8 cellular contexts compared by ENCODE assay signal in genomic region chr5:672329-673139, GRCh38. TPM values are rescaled to one million over a fixed set of nuclear protein-coding genes. Genes with fewer than 3 reads are reported as not detected.
A peak's percentile ranks its signal among the peaks of the same experiment; 100 is the strongest.
DNase-seq lines count a peak whose midpoint lies in the region; ATAC-seq, FAIRE-seq and TF ChIP-seq lines count a peak whose summit lies in the region.

No MANE protein-coding gene starts in this region.

- H4K91ac ChIP-seq in neuronal stem cell (ENCODE audit: low read depth, low read length, poor library complexity), result peak overlapping the region; percentile 99

- peak overlapping the region; percentile 48; the same call in 1 of the 2 replicates for H3K27ac ChIP-seq in HUES6 (ENCODE audit: low read depth, low read length)
- H3K27ac ChIP-seq in foreskin keratinocyte, result peak overlapping the region; percentile 54
- no peak overlapping the region for H3K27ac ChIP-seq in neuronal stem cell (replicated peaks; ENCODE audit: low read length)
- peak overlapping the region; percentile 3 to 64 (median 39) for H3K27ac ChIP-seq in thyroid gland

- no peak overlapping the region for H3K4me3 ChIP-seq in BE2C (ENCODE audit: low read depth, low read length)
- no peak overlapping the region for H3K4me3 ChIP-seq in HUES6 (ENCODE audit: low read depth, low read length)
- no peak overlapping the region for H3K4me3 ChIP-seq in neuronal stem cell (ENCODE audit: low read length in 2 of 2)
- no peak overlapping the region for H3K4me3 ChIP-seq in thyroid gland (replicated peaks in 1 of 3)

- DNase-seq in BE2C (peak; percentile 80), RCC 7860 (ENCODE audit: low spot score) (peak; percentile 80), foreskin keratinocyte (peak; percentile 49 to 72), neuronal stem cell (ENCODE audit: low spot score) (peak; percentile 89), thyroid gland (peak; percentile 85 to 88), GM10248 (ENCODE audit: extremely low spot score) (no peak)
- peak; percentile 77 for DNase-seq in activated naive CD4-positive, alpha-beta T cell treated with Interleukin-2 at 50 U/mL for 16 hours

- peak overlapping the region; percentile 86 for H3K23ac ChIP-seq in neuronal stem cell (ENCODE audit: low read depth, low read length, poor library complexity)

- peak; percentile 74 for ATAC-seq in foreskin keratinocyte

- H4K8ac ChIP-seq in neuronal stem cell (ENCODE audit: low read depth, low read length), result no peak overlapping the region

- H3K79me1 ChIP-seq in neuronal stem cell (ENCODE audit: low read depth, low read length), result no peaks in the 10 kb centered on the region

- no peak for FAIRE-seq in RCC 7860 (lab: Jason Lieb, UNC)

- H2AFZ ChIP-seq in neuronal stem cell (ENCODE audit: low read length), result no peak overlapping the region

- H3K4ac ChIP-seq in neuronal stem cell (ENCODE audit: low read length), result peak overlapping the region; percentile 41

- H3K4me2 ChIP-seq in neuronal stem cell (ENCODE audit: insufficient read depth, low read length, poor library complexity, severe bottlenecking), result peak overlapping the region; percentile 64

- H2BK12ac ChIP-seq in neuronal stem cell (ENCODE audit: low read length), result peak overlapping the region; percentile 41

- intact Hi-C loops in thyroid gland (cut with DNase I), result loop anchor here (10.0 kb wide), 1 partner anchor 102 kb away; no protein-coding TSS in a partner anchor

- peak overlapping the region; percentile 95 for H2AK5ac ChIP-seq in neuronal stem cell (ENCODE audit: low read depth, low read length)

- peak overlapping the region; percentile 93 for H3K18ac ChIP-seq in neuronal stem cell (ENCODE audit: low read length)

- peak overlapping the region; percentile 38 for H3K14ac ChIP-seq in neuronal stem cell (ENCODE audit: low read length)

- H2BK5ac ChIP-seq in neuronal stem cell (ENCODE audit: low read length), result peak overlapping the region; percentile 94

- no CpG with 5 or more reads among the region's 27 CpGs for WGBS in neuronal stem cell (ENCODE audit: extremely low coverage in 2 of 2, insufficient read length in 2 of 2, insufficient replicate concordance in 1 of 2), 2 donors
- WGBS in thyroid gland, 2 donors, result 1 to 10% methylated on average over 8 to 19 of the region's 27 CpGs

- H3K9ac ChIP-seq in HUES6 (ENCODE audit: low read length) (peak overlapping the region; percentile 71), neuronal stem cell (ENCODE audit: low read depth, low read length, poor library complexity) (peak overlapping the region; percentile 77)

- no peaks in the 10 kb centered on the region for H3K9me3 ChIP-seq in BE2C
- no peaks in the 10 kb centered on the region for H3K9me3 ChIP-seq in HUES6 (ENCODE audit: control insufficient read depth, insufficient read depth, low read depth, low read length)
- H3K9me3 ChIP-seq in neuronal stem cell (replicated peaks in 1 of 2; ENCODE audit: control insufficient read depth in 2 of 2, insufficient read depth in 1 of 2, low read depth in 1 of 2, low read length in 2 of 2), result peaks cover 0 to 2% of the 10 kb centered on the region in 2 donors
- no peaks in the 10 kb centered on the region for H3K9me3 ChIP-seq in thyroid gland

- H3K36me3 ChIP-seq in BE2C (0 out of 2 replicates have a peak, but pooled peaks cover 4% of the 10 kb centered on the region), HUES6 (ENCODE audit: control insufficient read depth, insufficient read depth, low read length) (peaks cover under 1% of the 10 kb centered on the region), neuronal stem cell (replicated peaks in 1 of 2; ENCODE audit: control insufficient read depth in 2 of 2, insufficient read depth in 2 of 2, low read length in 2 of 2) (peaks cover 6 to 7% of the 10 kb centered on the region in 2 donors), thyroid gland (no peaks in the 10 kb centered on the region)

- TF ChIP-seq CTCF in BE2C (IDR thresholded peaks at IDR 0.05; ENCODE audit: low read depth, low read length) (no peak), foreskin keratinocyte (conservative IDR thresholded peaks at IDR 0.05) (no peak), thyroid gland (IDR thresholded peaks at IDR 0.05) (no peak), GM10248 (IDR thresholded peaks at IDR 0.05; ENCODE audit: control extremely low read depth, extremely low read depth, low read depth, missing control alignments) (no peak)

- no peak for TF ChIP-seq POLR2A in thyroid gland (IDR thresholded peaks at IDR 0.05)

- peaks cover 21% of the 10 kb centered on the region for H3K4me1 ChIP-seq in BE2C
- H3K4me1 ChIP-seq in HUES6 (ENCODE audit: control insufficient read depth, insufficient read depth, low read length), result peaks cover 26% of the 10 kb centered on the region; the same call in 1 of the 2 replicates
- no peaks in the 10 kb centered on the region for H3K4me1 ChIP-seq in foreskin keratinocyte
- H3K4me1 ChIP-seq in neuronal stem cell (ENCODE audit: control insufficient read depth in 2 of 2, insufficient read depth in 1 of 2, low read depth in 1 of 2, low read length in 2 of 2), result peaks cover 20 to 33% of the 10 kb centered on the region in 2 donors
- peaks cover 22 to 35% of the 10 kb centered on the region in 2 donors for H3K4me1 ChIP-seq in thyroid gland

- no peak overlapping the region for H2BK120ac ChIP-seq in neuronal stem cell (ENCODE audit: low read depth, low read length)

- peaks cover 8% of the 10 kb centered on the region; the same call in 1 of the 2 replicates for H3K27me3 ChIP-seq in BE2C
- H3K27me3 ChIP-seq in HUES6 (ENCODE audit: control insufficient read depth, insufficient read depth, low read length), result peaks cover 43% of the 10 kb centered on the region
- H3K27me3 ChIP-seq in foreskin keratinocyte, result peaks cover 37% of the 10 kb centered on the region
- H3K27me3 ChIP-seq in neuronal stem cell (ENCODE audit: control insufficient read depth in 3 of 3, insufficient read depth in 3 of 3, low read depth in 1 of 3, low read length in 3 of 3), result peaks cover 0 to 2% (median 0%) of the 10 kb centered on the region in 3 experiments
- H3K27me3 ChIP-seq in thyroid gland, result no peaks in the 10 kb centered on the region

- peak overlapping the region; percentile 30 for H2BK15ac ChIP-seq in neuronal stem cell (ENCODE audit: low read length)

- CTCF ChIA-PET in GM10248 (lab: Yijun Ruan, JAX), result interaction anchor here (0.9 to 6.7 kb wide), 2 partner anchors 220 to 231 kb away, joined by 3 to 73 read pairs; partner anchors contain the start of gene BRD9

- POLR2A ChIA-PET in GM10248 (lab: Yijun Ruan, JAX), result no interaction called here

RNA-seq across cellular contexts. Expression of gene TPPP, which starts 20.6 kb away (rescaled TPM):
- 7.5 TPM for polyA plus RNA-seq in BE2C (2012; ENCODE audit: insufficient read depth, insufficient read length, low read depth)
- total RNA-seq in foreskin keratinocyte, result 0.14 and 0.44 TPM in 2 replicates
- polyA plus RNA-seq in foreskin keratinocyte, result 0.04 and 0.16 TPM in 2 replicates
- polyA plus RNA-seq in neuronal stem cell (2013, experiment 1 of 2), result 2.2 TPM
- polyA plus RNA-seq in neuronal stem cell (2013, experiment 2 of 2), result 2.1 TPM
- 10 to 100 TPM in 1 of 4 donors, 1 to 10 TPM in 3; 7.2 to 11.1 (median 8.4) TPM for total RNA-seq in thyroid gland
